In genomic region chrX:10395643-10396042, GRCh38 we compare ENCODE assay signal across 19 cellular contexts.
"Had no signal": no experiment of that assay in that cellular context is flagged by ENCODE, and none has a peak within 500 bp of the region (broad histone marks: within the 10 kb centered on the region; RNA-seq: fewer than 3 reads in every experiment).

No MANE protein-coding gene starts in this region.

- H3K4me3 Mint-ChIP-seq: activated naive CD8-positive, alpha-beta T cell treated with anti-CD3 and anti-CD28 coated beads for 36 hours; central memory CD8-positive, alpha-beta T cell; neural progenitor cell; stimulated activated naive CD8-positive, alpha-beta T cell treated with anti-CD3 and anti-CD28 coated beads, Interleukin-15, Interleukin-2, amounts not matched to agents 100 ng/mL and 50 ng/mL, for 24 hours had no signal

- H3K27me3 Mint-ChIP-seq: activated naive CD8-positive, alpha-beta T cell treated with anti-CD3 and anti-CD28 coated beads for 36 hours; central memory CD8-positive, alpha-beta T cell; stimulated activated naive CD8-positive, alpha-beta T cell treated with anti-CD3 and anti-CD28 coated beads, Interleukin-15, Interleukin-2, amounts not matched to agents 100 ng/mL and 50 ng/mL, for 24 hours had no signal

- DNase-seq: activated CD4-positive, alpha-beta T cell treated with anti-CD3 and anti-CD28 coated beads, Interleukin-2, amount 50 U/mL, for 1 hour; activated CD8-positive, alpha-beta memory T cell treated with anti-CD3 and anti-CD28 coated beads for 24 hours; activated naive CD8-positive, alpha-beta T cell treated with anti-CD3 and anti-CD28 coated beads for 36 hours; amygdala; brain microvascular endothelial cell; cortex of kidney; effector CD8-positive, alpha-beta T cell; foreskin fibroblast; hippocampal formation; mammary epithelial cell; ovary; trophoblast cell had no signal

- H3K4me1 Mint-ChIP-seq: activated naive CD8-positive, alpha-beta T cell treated with anti-CD3 and anti-CD28 coated beads for 36 hours; central memory CD8-positive, alpha-beta T cell; neural progenitor cell had no signal

- H3K27ac Mint-ChIP-seq: activated naive CD8-positive, alpha-beta T cell treated with anti-CD3 and anti-CD28 coated beads for 36 hours; neural progenitor cell; stimulated activated naive CD8-positive, alpha-beta T cell treated with anti-CD3 and anti-CD28 coated beads, Interleukin-15, Interleukin-2, amounts not matched to agents 100 ng/mL and 50 ng/mL, for 24 hours had no signal

- ATAC-seq: left lobe of liver, sciatic nerve had no signal

- H2AFZ ChIP-seq: neural progenitor cell had no signal

- H3K27me3 ChIP-seq: brain microvascular endothelial cell, neural progenitor cell, ovary, suprapubic skin had no signal

- H3K9me3 Mint-ChIP-seq: activated naive CD8-positive, alpha-beta T cell treated with anti-CD3 and anti-CD28 coated beads for 36 hours; stimulated activated naive CD8-positive, alpha-beta T cell treated with anti-CD3 and anti-CD28 coated beads, Interleukin-15, Interleukin-2, amounts not matched to agents 100 ng/mL and 50 ng/mL, for 24 hours had no signal

- H3K36me3 Mint-ChIP-seq: activated naive CD8-positive, alpha-beta T cell treated with anti-CD3 and anti-CD28 coated beads for 36 hours; neural progenitor cell had no signal

- H3K4me2 ChIP-seq: neural progenitor cell had no signal

- H3K4me1 ChIP-seq: neural progenitor cell, suprapubic skin had no signal

- H3K4me3 ChIP-seq: neural progenitor cell, ovary, suprapubic skin had no signal

- H3K9ac ChIP-seq: neural progenitor cell had no signal

- FAIRE-seq: keratinocyte had no signal

- H3K27ac ChIP-seq: brain microvascular endothelial cell, neural progenitor cell, ovary, suprapubic skin had no signal

- H3K36me3 ChIP-seq: brain microvascular endothelial cell, neural progenitor cell, ovary, suprapubic skin had no signal

- H3K9me3 ChIP-seq: ovary, suprapubic skin had no signal
